Comparison of ENCODE assay signal across 23 cellular contexts in genomic region chr1:2306151-2306978, GRCh38.
A peak's percentile ranks its signal among the peaks of the same experiment; 100 is the strongest.
DNase-seq lines count a peak whose midpoint lies in the region; ATAC-seq and TF ChIP-seq lines count a peak whose summit lies in the region.
"Had no signal": no experiment of that assay in that cellular context is flagged by ENCODE, and none has a peak within 500 bp of the region (broad histone marks: within the 10 kb centered on the region; RNA-seq: fewer than 3 reads in every experiment).

No MANE protein-coding gene starts in this region.

- CTCF ChIA-PET in RWPE1 (lab: Yijun Ruan, JAX): no interaction called here
- CTCF ChIA-PET in activated CD8-positive, alpha-beta memory T cell treated with anti-CD3 and anti-CD28 coated beads, Interleukin-2, amount 10 ng/mL, durations not matched to agents 7 days and 5 days (lab: Charles Lee): no interaction called here

- TF ChIP-seq CTCF in RWPE1 (conservative IDR thresholded peaks at IDR 0.05; ENCODE audit: low read depth) (no peak), gastroesophageal sphincter (IDR thresholded peaks at IDR 0.05) (no peak), osteoblast (IDR thresholded peaks at IDR 0.05; ENCODE audit: extremely low read depth, low read depth, low read length) (no peak), adrenal gland (IDR thresholded peaks at IDR 0.05) (no peak)

- H3K27ac ChIP-seq in RWPE1 (peak overlapping the region; percentile 36), gastroesophageal sphincter (peak overlapping the region in 3 of 4 donors; percentile 40 to 86 (median 81)), osteoblast (ENCODE audit: low read depth, low read length) (no peak overlapping the region), adrenal gland (no peak overlapping the region)
- H3K27ac ChIP-seq: SJCRH30 had no signal

- DNase-seq in ELF-1 (ENCODE audit: low read depth, low spot score): peak; percentile 74
- DNase-seq in RWPE1 (ENCODE audit: low spot score): no peak
- DNase-seq in osteoblast (ENCODE audit: insufficient read length, low spot score, missing footprints): peak; percentile 83
- DNase-seq in hypothalamus (lab: John Stamatoyannopoulos, UW): no peak
- no peak for DNase-seq in adrenal gland
- DNase-seq in activated CD8-positive, alpha-beta memory T cell treated with anti-CD3 and anti-CD28 coated beads, Interleukin-2, amount 10 ng/mL, durations not matched to agents 7 days and 5 days: no peak
- DNase-seq: activated CD4-positive, CD25-positive, alpha-beta regulatory T cell; CD4-positive, CD25-positive, alpha-beta regulatory T cell; dermis blood vessel endothelial cell; DMS153; KG1; kidney; MG63; NCI-H2081 treated with DMSO at 0.1 percent for 48 hours; NCI-H345; posterior cingulate gyrus; sigmoid colon; SJCRH30; stimulated activated CD4-positive, alpha-beta T cell treated with anti-CD3 and anti-CD28 coated beads, Interleukin-4, amount 100 ng/mL, for 24 hours had no signal

- intact Hi-C loops in adrenal gland (cut with DNase I): no loop called here

- H2AFZ ChIP-seq in osteoblast (ENCODE audit: low read length): no peak overlapping the region

- 80 to 92% methylated on average over 3 to 21 of the region's 81 CpGs for WGBS in gastroesophageal sphincter (ENCODE audit: low coverage in 1 of 2), 2 donors
- 90 to 97% (median 92%) methylated on average over 40 to 81 of the region's 81 CpGs for WGBS in adrenal gland, 4 donors

- TF ChIP-seq EP300 in gastroesophageal sphincter (IDR thresholded peaks at IDR 0.05): no peak

- H3K27me3 ChIP-seq in gastroesophageal sphincter (no peaks in the 10 kb centered on the region), osteoblast (ENCODE audit: insufficient read depth, low read length) (no peaks in the 10 kb centered on the region), adrenal gland (no peaks in the 10 kb centered on the region)
- H3K27me3 ChIP-seq: MG63, sigmoid colon, SJCRH30 had no signal

- no peak overlapping the region for H3K4me2 ChIP-seq in osteoblast (ENCODE audit: insufficient read depth, low read length)

- H3K79me2 ChIP-seq in osteoblast (ENCODE audit: insufficient read depth, low read length): peaks cover 73% of the 10 kb centered on the region

- peaks cover 20% of the 10 kb centered on the region for H3K36me3 Mint-ChIP-seq in activated CD8-positive, alpha-beta memory T cell treated with anti-CD3 and anti-CD28 coated beads, Interleukin-2, amount 10 ng/mL, durations not matched to agents 7 days and 5 days

- POLR2A ChIA-PET in RWPE1 (lab: Yijun Ruan, JAX; ENCODE audit: low non-redundant PET): no interaction called here

- H3K4me1 Mint-ChIP-seq in activated CD8-positive, alpha-beta memory T cell treated with anti-CD3 and anti-CD28 coated beads, Interleukin-2, amount 10 ng/mL, durations not matched to agents 7 days and 5 days: peaks cover 7% of the 10 kb centered on the region
- H3K4me1 Mint-ChIP-seq: activated T-helper 17 cell treated with anti-CD3 and anti-CD28 coated beads, Interleukin-2, amount 50 U/mL, for 72 hours had no signal

- H3K4me3 ChIP-seq in gastroesophageal sphincter (no peak overlapping the region), osteoblast (ENCODE audit: insufficient read depth, low read length) (no peak overlapping the region), adrenal gland (no peak overlapping the region)
- H3K4me3 ChIP-seq: MG63, sigmoid colon, SJCRH30 had no signal

- H3K27me3 Mint-ChIP-seq in activated CD8-positive, alpha-beta memory T cell treated with anti-CD3 and anti-CD28 coated beads, Interleukin-2, amount 10 ng/mL, durations not matched to agents 7 days and 5 days: no peaks in the 10 kb centered on the region
- H3K27me3 Mint-ChIP-seq: activated T-helper 17 cell treated with anti-CD3 and anti-CD28 coated beads, Interleukin-2, amount 50 U/mL, for 72 hours; CD4-positive, CD25-positive, alpha-beta regulatory T cell had no signal

- H4K20me1 ChIP-seq in osteoblast (ENCODE audit: insufficient read depth, low read length): peaks cover 46% of the 10 kb centered on the region

- no peaks in the 10 kb centered on the region for H3K9me3 ChIP-seq in gastroesophageal sphincter
- no peaks in the 10 kb centered on the region for H3K9me3 ChIP-seq in osteoblast (ENCODE audit: low read depth, low read length)
- H3K9me3 ChIP-seq in adrenal gland (replicated peaks in 1 of 3): no peaks in the 10 kb centered on the region
- H3K9me3 ChIP-seq: MG63, sigmoid colon, SJCRH30 had no signal

- H3K27ac Mint-ChIP-seq in activated CD8-positive, alpha-beta memory T cell treated with anti-CD3 and anti-CD28 coated beads, Interleukin-2, amount 10 ng/mL, durations not matched to agents 7 days and 5 days: no peak overlapping the region
- H3K27ac Mint-ChIP-seq: activated naive CD4-positive, alpha-beta T cell treated with anti-CD3 and anti-CD28 coated beads, Interleukin-2, amount 50 U/mL, for 72 hours; activated T-helper 17 cell treated with anti-CD3 and anti-CD28 coated beads, Interleukin-2, amount 50 U/mL, for 72 hours had no signal

- no peak for ATAC-seq in gastroesophageal sphincter
- ATAC-seq in activated CD8-positive, alpha-beta memory T cell treated with anti-CD3 and anti-CD28 coated beads, Interleukin-2, amount 10 ng/mL, durations not matched to agents 7 days and 5 days: no peak
- ATAC-seq: activated naive CD4-positive, alpha-beta T cell treated with anti-CD3 and anti-CD28 coated beads, Interleukin-2, amount 50 U/mL, for 72 hours; activated T-helper 17 cell treated with anti-CD3 and anti-CD28 coated beads, Interleukin-2, amount 50 U/mL, for 72 hours; stimulated activated effector memory CD8-positive, alpha-beta T cell treated with anti-CD3 and anti-CD28 coated beads, Interleukin-12 subunit alpha, Interleukin-12 subunit beta, amount 100 ng/mL, for 72 hours had no signal

- no peak overlapping the region for H3K4me3 Mint-ChIP-seq in activated CD8-positive, alpha-beta memory T cell treated with anti-CD3 and anti-CD28 coated beads, Interleukin-2, amount 10 ng/mL, durations not matched to agents 7 days and 5 days
- H3K4me3 Mint-ChIP-seq: activated T-helper 17 cell treated with anti-CD3 and anti-CD28 coated beads, Interleukin-2, amount 50 U/mL, for 72 hours; CD4-positive, CD25-positive, alpha-beta regulatory T cell had no signal

- H3K4me1 ChIP-seq in gastroesophageal sphincter (peaks cover 0 to 77% (median 32%) of the 10 kb centered on the region in 3 donors), osteoblast (ENCODE audit: insufficient read depth, low read length) (peaks cover 1% of the 10 kb centered on the region), adrenal gland (replicated peaks in 1 of 2) (peaks cover 6 to 19% of the 10 kb centered on the region in 2 donors)

- TF ChIP-seq POLR2A in gastroesophageal sphincter (IDR thresholded peaks at IDR 0.05): no peak
- no peak for TF ChIP-seq POLR2A in adrenal gland (IDR thresholded peaks at IDR 0.05)

- H3K9me3 Mint-ChIP-seq in activated CD8-positive, alpha-beta memory T cell treated with anti-CD3 and anti-CD28 coated beads, Interleukin-2, amount 10 ng/mL, durations not matched to agents 7 days and 5 days (ENCODE audit: low read depth): no peaks in the 10 kb centered on the region
- H3K9me3 Mint-ChIP-seq: activated naive CD4-positive, alpha-beta T cell treated with anti-CD3 and anti-CD28 coated beads, Interleukin-2, amount 50 U/mL, for 72 hours; activated T-helper 17 cell treated with anti-CD3 and anti-CD28 coated beads, Interleukin-2, amount 50 U/mL, for 72 hours; stimulated activated effector memory CD8-positive, alpha-beta T cell treated with anti-CD3 and anti-CD28 coated beads, Interleukin-12 subunit alpha, Interleukin-12 subunit beta, amount 100 ng/mL, for 72 hours had no signal

- H3K36me3 ChIP-seq in gastroesophageal sphincter (peaks cover 0 to 68% of the 10 kb centered on the region in 2 donors), osteoblast (ENCODE audit: insufficient read depth, low read length) (peaks cover 56% of the 10 kb centered on the region), adrenal gland (replicated peaks in 1 of 2) (peaks cover 0 to 60% of the 10 kb centered on the region in 2 donors)

Comparison
In these comparisons a context has a peak if more than half of its experiments do, and no peak if none do; other contexts are left out.
1. DNase-seq: peak in ELF-1 (single experiment) and osteoblast (single experiment); none in RWPE1 (single experiment), hypothalamus (0 of 51), adrenal gland (0 of 7) and activated CD8-positive, alpha-beta memory T cell treated with anti-CD3 and anti-CD28 coated beads, Interleukin-2, amount 10 ng/mL, durations not matched to agents 7 days and 5 days (single experiment).
2. H3K27ac ChIP-seq: peak in RWPE1 (single experiment) and gastroesophageal sphincter (3 of 4); none in osteoblast (single experiment) and adrenal gland (0 of 5).